Comparison of ENCODE assay signal across 24 cellular contexts in the genomic region with DNA sequence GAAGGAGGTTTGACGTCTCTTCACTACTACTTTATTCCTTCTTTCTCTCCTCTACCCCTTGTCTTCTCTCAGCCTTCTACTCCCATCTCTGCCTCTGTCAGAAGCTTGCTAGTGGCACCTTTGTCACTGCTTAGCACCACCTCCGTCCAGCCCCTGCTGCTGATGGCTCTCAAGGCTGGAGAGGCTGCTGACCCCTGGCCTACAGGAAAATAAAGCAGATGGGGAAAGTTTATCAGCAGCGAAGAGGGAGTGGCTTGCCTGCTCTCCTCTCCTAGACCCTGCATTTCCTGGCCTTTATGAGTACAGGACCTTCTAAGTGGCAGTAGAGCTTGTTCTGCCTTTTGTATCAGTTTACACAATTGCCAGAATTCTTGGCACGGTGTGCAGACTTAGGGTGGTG. TPM values are rescaled to one million over a fixed set of nuclear protein-coding genes. Genes with fewer than 3 reads are reported as not detected.
"Had no signal": no experiment of that assay in that cellular context is flagged by ENCODE, and none has a peak within 500 bp of the region (broad histone marks: within the 10 kb centered on the region; RNA-seq: fewer than 3 reads in every experiment).

No MANE protein-coding gene starts in this region.

- H3K27me3 ChIP-seq: esophagus squamous epithelium, hepatocyte, neural progenitor cell, pancreas, spleen, transverse colon had no signal

- DNase-seq: effector memory CD8-positive, alpha-beta T cell; esophagus squamous epithelium; foreskin fibroblast; glutamatergic neuron; lower lobe of right lung; natural killer cell; nucleus accumbens; pancreas; spleen; stimulated activated CD4-positive, alpha-beta T cell treated with anti-CD3 and anti-CD28 coated beads, Interleukin-15, amount 100 ng/mL, for 24 hours; stimulated activated CD4-positive, alpha-beta T cell treated with anti-CD3 and anti-CD28 coated beads, Interleukin-1b, Interleukin-23, amount 100 ng/mL, for 48 hours; stimulated activated CD4-positive, alpha-beta T cell treated with anti-CD3 and anti-CD28 coated beads, Interleukin-4, amount 100 ng/mL, for 24 hours; stimulated activated naive CD8-positive, alpha-beta T cell treated with anti-CD3 and anti-CD28 coated beads, Interleukin-15, amount 100 ng/mL, for 72 hours; substantia nigra; transverse colon had no signal

- ATAC-seq: effector memory CD8-positive, alpha-beta T cell; gastroesophageal sphincter; lower lobe of right lung; natural killer cell; pancreas; sciatic nerve; stimulated activated memory B cell treated with anti-CD40 and anti-IgM and Interleukin-4, amounts not matched to agents 10 μg/mL and 1 μg/mL and 100 μg/mL, for 72 hours; stimulated activated naive CD8-positive, alpha-beta T cell treated with anti-CD3 and anti-CD28 coated beads, Interleukin-15, amount 100 ng/mL, for 72 hours had no signal

- FAIRE-seq: pancreas, urothelium cell line had no signal

- H3K4me2 ChIP-seq: hepatocyte, neural progenitor cell had no signal

- H3K9ac ChIP-seq: neural progenitor cell had no signal

- H3K4me1 ChIP-seq: esophagus squamous epithelium, gastroesophageal sphincter, lower lobe of right lung, pancreas, prostate gland, transverse colon had no signal

- H3K9me3 ChIP-seq: esophagus squamous epithelium, gastroesophageal sphincter, lower lobe of right lung, pancreas, prostate gland, spleen, thoracic aorta, transverse colon had no signal

- H3K4me3 ChIP-seq: esophagus squamous epithelium, gastroesophageal sphincter, hepatocyte, lower lobe of right lung, neural progenitor cell, pancreas, prostate gland, spleen, thoracic aorta, transverse colon had no signal

- H3K27ac ChIP-seq: epithelial cell of prostate, esophagus squamous epithelium, gastroesophageal sphincter, hepatocyte, lower lobe of right lung, neural progenitor cell, pancreas, prostate gland, thoracic aorta, transverse colon had no signal

- H3K79me2 ChIP-seq: hepatocyte had no signal

- H3K36me3 ChIP-seq: esophagus squamous epithelium, gastroesophageal sphincter, lower lobe of right lung, neural progenitor cell, prostate gland, thoracic aorta, transverse colon had no signal

- H2AFZ ChIP-seq: hepatocyte, neural progenitor cell had no signal

RNA-seq across cellular contexts. Expression of gene PROX1, which starts 27.0 kb away (rescaled TPM):
- total RNA-seq: natural killer cell had no signal
